Comparison of ENCODE assay signal across 28 cellular contexts in the genomic region with DNA sequence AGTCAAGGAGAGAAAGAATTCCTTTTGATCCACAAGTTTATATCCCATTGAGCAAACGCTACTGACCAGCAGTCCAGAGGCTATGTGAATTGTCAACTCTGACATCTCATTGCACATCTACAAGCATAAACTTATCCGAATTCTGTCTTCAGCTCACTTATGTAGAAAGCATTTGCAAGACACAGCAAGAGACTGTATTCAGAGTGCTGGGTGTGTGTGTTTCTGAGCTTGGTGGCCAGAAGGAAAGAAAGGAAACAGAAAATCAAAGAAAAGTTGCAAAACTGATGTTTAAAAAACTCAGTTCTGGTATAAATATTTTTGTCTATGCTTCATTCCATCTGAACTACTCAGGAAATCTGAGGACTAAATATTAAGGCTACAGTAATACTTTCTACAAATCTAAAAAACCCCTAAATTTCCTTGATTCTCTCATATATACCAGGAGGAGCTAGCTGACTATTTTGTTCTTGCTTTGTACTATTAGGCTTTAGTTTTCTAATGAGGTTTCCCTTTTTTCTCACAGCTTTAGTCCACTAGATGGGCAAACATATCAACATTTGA.
"Had no signal": no experiment of that assay in that cellular context is flagged by ENCODE, and none has a peak within 500 bp of the region (broad histone marks: within the 10 kb centered on the region; RNA-seq: fewer than 3 reads in every experiment).

No MANE protein-coding gene starts in this region.

- H3K4me1 ChIP-seq: esophagus muscularis mucosa had no signal

- H3K4me3 ChIP-seq: coronary artery, dorsolateral prefrontal cortex, esophagus muscularis mucosa had no signal

- H3K36me3 ChIP-seq: brain microvascular endothelial cell, esophagus muscularis mucosa had no signal

- H3K27ac ChIP-seq: brain microvascular endothelial cell, coronary artery, esophagus muscularis mucosa had no signal

- H3K27ac Mint-ChIP-seq: activated CD4-positive, alpha-beta memory T cell treated with anti-CD3 and anti-CD28 coated beads, Interleukin-2, amount 10 ng/mL, durations not matched to agents 7 days and 5 days; activated CD4-positive, alpha-beta T cell treated with anti-CD3 and anti-CD28 coated beads, Interleukin-2, amount 10 ng/mL, durations not matched to agents 7 days and 5 days; activated naive CD4-positive, alpha-beta T cell treated with anti-CD3 and anti-CD28 coated beads, Interleukin-2, amount 10 ng/mL, durations not matched to agents 7 days and 5 days; activated naive CD4-positive, alpha-beta T cell treated with anti-CD3 and anti-CD28 coated beads, Interleukin-2, amount 50 U/mL, for 72 hours; activated naive CD8-positive, alpha-beta T cell treated with anti-CD3 and anti-CD28 coated beads, Interleukin-2, amount 10 ng/mL, durations not matched to agents 7 days and 5 days; activated T-cell treated with anti-CD3 and anti-CD28 coated beads, Interleukin-2, amount 50 U/mL, for 24 hours; activated T-cell treated with anti-CD3 and anti-CD28 coated beads, Interleukin-2, amount 50 U/mL, for 72 hours; dendritic cell treated with granulocyte-macrophage colony-stimulating factor and Interleukin-4, amounts not matched to agents 40 ng/mL and 50 ng/mL, for 4 days had no signal

- H3K27me3 Mint-ChIP-seq: activated CD4-positive, alpha-beta memory T cell treated with anti-CD3 and anti-CD28 coated beads, Interleukin-2, amount 10 ng/mL, durations not matched to agents 7 days and 5 days; activated CD4-positive, alpha-beta T cell treated with anti-CD3 and anti-CD28 coated beads, Interleukin-2, amount 10 ng/mL, durations not matched to agents 7 days and 5 days; activated naive CD4-positive, alpha-beta T cell treated with anti-CD3 and anti-CD28 coated beads, Interleukin-2, amount 10 ng/mL, durations not matched to agents 7 days and 5 days; activated naive CD8-positive, alpha-beta T cell treated with anti-CD3 and anti-CD28 coated beads, Interleukin-2, amount 10 ng/mL, durations not matched to agents 7 days and 5 days; activated T-cell treated with anti-CD3 and anti-CD28 coated beads, Interleukin-2, amount 50 U/mL, for 24 hours; central memory CD8-positive, alpha-beta T cell; dendritic cell treated with granulocyte-macrophage colony-stimulating factor and Interleukin-4, amounts not matched to agents 40 ng/mL and 50 ng/mL, for 4 days had no signal

- H3K9me3 Mint-ChIP-seq: activated CD4-positive, alpha-beta T cell treated with anti-CD3 and anti-CD28 coated beads, Interleukin-2, amount 10 ng/mL, durations not matched to agents 7 days and 5 days; activated naive CD4-positive, alpha-beta T cell treated with anti-CD3 and anti-CD28 coated beads, Interleukin-2, amount 10 ng/mL, durations not matched to agents 7 days and 5 days; activated naive CD8-positive, alpha-beta T cell treated with anti-CD3 and anti-CD28 coated beads, Interleukin-2, amount 10 ng/mL, durations not matched to agents 7 days and 5 days; activated T-cell treated with anti-CD3 and anti-CD28 coated beads, Interleukin-2, amount 50 U/mL, for 24 hours had no signal

- H3K4me1 Mint-ChIP-seq: activated CD4-positive, alpha-beta memory T cell treated with anti-CD3 and anti-CD28 coated beads, Interleukin-2, amount 10 ng/mL, durations not matched to agents 7 days and 5 days; activated CD4-positive, alpha-beta T cell treated with anti-CD3 and anti-CD28 coated beads, Interleukin-2, amount 10 ng/mL, durations not matched to agents 7 days and 5 days; activated naive CD4-positive, alpha-beta T cell treated with anti-CD3 and anti-CD28 coated beads, Interleukin-2, amount 10 ng/mL, durations not matched to agents 7 days and 5 days; activated naive CD8-positive, alpha-beta T cell treated with anti-CD3 and anti-CD28 coated beads, Interleukin-2, amount 10 ng/mL, durations not matched to agents 7 days and 5 days; central memory CD8-positive, alpha-beta T cell had no signal

- ATAC-seq: activated naive CD4-positive, alpha-beta T cell treated with anti-CD3 and anti-CD28 coated beads, Interleukin-2, amount 50 U/mL, for 72 hours; activated T-cell treated with anti-CD3 and anti-CD28 coated beads, Interleukin-2, amount 50 U/mL, for 72 hours had no signal

- H3K9me3 ChIP-seq: esophagus muscularis mucosa had no signal

- H3K27me3 ChIP-seq: brain microvascular endothelial cell, dorsolateral prefrontal cortex, esophagus muscularis mucosa had no signal

- DNase-seq: activated CD4-positive, alpha-beta memory T cell treated with anti-CD3 and anti-CD28 coated beads, Interleukin-2, amount 10 ng/mL, durations not matched to agents 7 days and 5 days; activated CD4-positive, alpha-beta T cell treated with anti-CD3 and anti-CD28 coated beads for 1 hour; activated CD4-positive, alpha-beta T cell treated with anti-CD3 and anti-CD28 coated beads for 4 hours; activated CD4-positive, alpha-beta T cell treated with anti-CD3 and anti-CD28 coated beads, Interleukin-2, amount 10 ng/mL, durations not matched to agents 7 days and 5 days; activated CD4-positive, alpha-beta T cell treated with anti-CD3 and anti-CD28 coated beads, Interleukin-2, amount 50 U/mL, for 4 hours; activated CD4-positive, CD25-positive, alpha-beta regulatory T cell; activated CD8-positive, alpha-beta memory T cell treated with anti-CD3 and anti-CD28 coated beads, Interleukin-2, amount 50 U/mL, for 48 hours; activated gamma-delta T cell; activated naive CD4-positive, alpha-beta T cell; activated naive CD4-positive, alpha-beta T cell treated with anti-CD3 and anti-CD28 coated beads, Interleukin-2, amount 10 ng/mL, durations not matched to agents 7 days and 5 days; activated naive CD8-positive, alpha-beta T cell treated with anti-CD3 and anti-CD28 coated beads, Interleukin-2, amount 10 ng/mL, durations not matched to agents 7 days and 5 days; activated T-cell treated with anti-CD3 and anti-CD28 coated beads for 4 hours; activated T-cell treated with anti-CD3 and anti-CD28 coated beads, Interleukin-2, amount 50 U/mL, for 24 hours; activated T-cell treated with anti-CD3 and anti-CD28 coated beads, Interleukin-2, amount 50 U/mL, for 72 hours; amniotic stem cell; anterior cingulate cortex; brain microvascular endothelial cell; dorsolateral prefrontal cortex; effector memory CD4-positive, alpha-beta T cell; erythroblast; foreskin fibroblast; head of caudate nucleus; T-helper 2 cell had no signal

- H3K36me3 Mint-ChIP-seq: activated naive CD4-positive, alpha-beta T cell treated with anti-CD3 and anti-CD28 coated beads, Interleukin-2, amount 10 ng/mL, durations not matched to agents 7 days and 5 days; activated naive CD4-positive, alpha-beta T cell treated with anti-CD3 and anti-CD28 coated beads, Interleukin-2, amount 50 U/mL, for 72 hours; activated naive CD8-positive, alpha-beta T cell treated with anti-CD3 and anti-CD28 coated beads, Interleukin-2, amount 10 ng/mL, durations not matched to agents 7 days and 5 days had no signal

- H3K4me3 Mint-ChIP-seq: activated CD4-positive, alpha-beta memory T cell treated with anti-CD3 and anti-CD28 coated beads, Interleukin-2, amount 10 ng/mL, durations not matched to agents 7 days and 5 days; activated CD4-positive, alpha-beta T cell treated with anti-CD3 and anti-CD28 coated beads, Interleukin-2, amount 10 ng/mL, durations not matched to agents 7 days and 5 days; activated naive CD4-positive, alpha-beta T cell treated with anti-CD3 and anti-CD28 coated beads, Interleukin-2, amount 10 ng/mL, durations not matched to agents 7 days and 5 days; activated naive CD8-positive, alpha-beta T cell treated with anti-CD3 and anti-CD28 coated beads, Interleukin-2, amount 10 ng/mL, durations not matched to agents 7 days and 5 days; activated T-cell treated with anti-CD3 and anti-CD28 coated beads, Interleukin-2, amount 50 U/mL, for 24 hours; activated T-cell treated with anti-CD3 and anti-CD28 coated beads, Interleukin-2, amount 50 U/mL, for 72 hours; central memory CD8-positive, alpha-beta T cell; dendritic cell treated with granulocyte-macrophage colony-stimulating factor and Interleukin-4, amounts not matched to agents 40 ng/mL and 50 ng/mL, for 4 days had no signal
